Comparison of ENCODE assay signal across 1 cellular context in genomic region chr16:11633113-11633512, GRCh38.
TF ChIP-seq lines count a peak whose summit lies in the region.

No MANE protein-coding gene starts in this region.

TF ChIP-seq in HCT116, 20 proteins besides CTCF, POLR2A, EP300 and RAD21:
- TF ChIP-seq POLR2AphosphoS5 (IDR thresholded peaks at IDR 0.05; ENCODE audit: low read depth, low read length), result no peak
- no peak for TF ChIP-seq CEBPB (IDR thresholded peaks at IDR 0.05; ENCODE audit: low read depth)
- TF ChIP-seq MAX (IDR thresholded peaks at IDR 0.05), result no peak
- TF ChIP-seq ZNF274 (IDR thresholded peaks at IDR 0.05; ENCODE audit: low read depth, low read length), result no peak
- TF ChIP-seq, protein P1, sequence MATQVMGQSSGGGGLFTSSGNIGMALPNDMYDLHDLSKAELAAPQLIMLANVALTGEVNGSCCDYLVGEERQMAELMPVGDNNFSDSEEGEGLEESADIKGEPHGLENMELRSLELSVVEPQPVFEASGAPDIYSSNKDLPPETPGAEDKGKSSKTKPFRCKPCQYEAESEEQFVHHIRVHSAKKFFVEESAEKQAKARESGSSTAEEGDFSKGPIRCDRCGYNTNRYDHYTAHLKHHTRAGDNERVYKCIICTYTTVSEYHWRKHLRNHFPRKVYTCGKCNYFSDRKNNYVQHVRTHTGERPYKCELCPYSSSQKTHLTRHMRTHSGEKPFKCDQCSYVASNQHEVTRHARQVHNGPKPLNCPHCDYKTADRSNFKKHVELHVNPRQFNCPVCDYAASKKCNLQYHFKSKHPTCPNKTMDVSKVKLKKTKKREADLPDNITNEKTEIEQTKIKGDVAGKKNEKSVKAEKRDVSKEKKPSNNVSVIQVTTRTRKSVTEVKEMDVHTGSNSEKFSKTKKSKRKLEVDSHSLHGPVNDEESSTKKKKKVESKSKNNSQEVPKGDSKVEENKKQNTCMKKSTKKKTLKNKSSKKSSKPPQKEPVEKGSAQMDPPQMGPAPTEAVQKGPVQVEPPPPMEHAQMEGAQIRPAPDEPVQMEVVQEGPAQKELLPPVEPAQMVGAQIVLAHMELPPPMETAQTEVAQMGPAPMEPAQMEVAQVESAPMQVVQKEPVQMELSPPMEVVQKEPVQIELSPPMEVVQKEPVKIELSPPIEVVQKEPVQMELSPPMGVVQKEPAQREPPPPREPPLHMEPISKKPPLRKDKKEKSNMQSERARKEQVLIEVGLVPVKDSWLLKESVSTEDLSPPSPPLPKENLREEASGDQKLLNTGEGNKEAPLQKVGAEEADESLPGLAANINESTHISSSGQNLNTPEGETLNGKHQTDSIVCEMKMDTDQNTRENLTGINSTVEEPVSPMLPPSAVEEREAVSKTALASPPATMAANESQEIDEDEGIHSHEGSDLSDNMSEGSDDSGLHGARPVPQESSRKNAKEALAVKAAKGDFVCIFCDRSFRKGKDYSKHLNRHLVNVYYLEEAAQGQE (IDR thresholded peaks at IDR 0.05; ENCODE audit: low read depth), result no peak
- TF ChIP-seq, protein P2, sequence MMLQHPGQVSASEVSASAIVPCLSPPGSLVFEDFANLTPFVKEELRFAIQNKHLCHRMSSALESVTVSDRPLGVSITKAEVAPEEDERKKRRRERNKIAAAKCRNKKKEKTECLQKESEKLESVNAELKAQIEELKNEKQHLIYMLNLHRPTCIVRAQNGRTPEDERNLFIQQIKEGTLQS (IDR thresholded peaks at IDR 0.05), result no peak
- no peak for TF ChIP-seq TCF7L2 (IDR thresholded peaks at IDR 0.05; ENCODE audit: borderline replicate concordance, extremely low read depth, insufficient read depth, insufficient read length)
- no peak for TF ChIP-seq ZBTB33 (IDR thresholded peaks at IDR 0.05; ENCODE audit: extremely low read depth, insufficient replicate concordance, low read length)
- TF ChIP-seq FOSL1 (IDR thresholded peaks at IDR 0.05; ENCODE audit: low read depth), result no peak
- TF ChIP-seq SIN3A (IDR thresholded peaks at IDR 0.05; ENCODE audit: low read depth), result no peak
- no peak for TF ChIP-seq CBX3 (IDR thresholded peaks at IDR 0.05; ENCODE audit: low read depth)
